ENCODE assay signal across 7 cellular contexts in the genomic region with DNA sequence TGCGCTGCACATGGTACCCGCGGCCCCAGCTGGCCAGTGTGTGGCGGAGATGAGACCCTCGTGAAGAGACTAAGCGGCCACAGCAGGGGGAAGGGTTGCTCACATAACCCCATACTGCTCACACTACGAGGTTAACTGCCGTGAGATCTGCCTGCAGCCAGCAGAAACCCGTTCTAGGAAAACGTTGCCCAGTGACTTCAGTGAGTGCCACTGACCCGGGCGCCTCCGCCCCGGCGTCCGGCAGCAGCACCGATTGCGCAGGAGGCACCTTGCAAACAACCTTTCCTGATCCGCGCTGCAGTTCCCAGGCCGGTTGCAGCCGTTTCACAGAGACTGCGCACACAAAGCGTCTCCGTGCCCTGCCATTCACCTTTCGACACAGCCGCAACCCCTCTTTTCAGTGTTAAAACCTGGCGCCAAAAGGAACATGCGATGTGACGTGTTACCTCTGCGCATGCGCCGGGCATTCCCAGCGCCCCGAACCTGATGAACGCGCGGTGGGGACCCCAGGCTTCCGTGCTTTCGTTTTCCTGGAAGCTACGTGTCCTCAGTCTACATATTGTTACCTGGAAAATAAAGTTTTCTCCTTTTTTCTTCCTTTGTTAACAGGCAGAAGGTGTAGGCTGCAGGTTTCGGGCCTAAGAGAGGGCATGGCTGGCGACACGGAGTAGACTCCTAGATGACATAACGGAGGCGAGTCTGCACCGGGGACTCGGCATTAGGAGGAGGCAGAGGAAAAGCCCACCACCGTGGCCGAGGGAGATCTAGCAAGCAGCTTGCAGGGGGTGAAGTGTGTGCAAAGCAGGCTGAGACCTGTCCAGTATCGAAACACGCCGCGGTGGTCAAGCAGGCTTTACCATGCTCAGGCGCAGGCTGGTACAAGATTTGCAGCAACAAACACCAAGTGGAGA. TPM values are rescaled to one million over a fixed set of nuclear protein-coding genes. Genes with fewer than 3 reads are reported as not detected.
DNase-seq lines count a peak whose midpoint lies in the region; ATAC-seq lines count a peak whose summit lies in the region.

No MANE protein-coding gene starts in this region.

- ATAC-seq in GM18861 (IDR thresholded peaks at IDR 0.05; ENCODE audit: unreplicated experiment): peak; percentile 51
- peak; percentile 73 for ATAC-seq in HG03097 (IDR thresholded peaks at IDR 0.05; ENCODE audit: low FRiP score, unreplicated experiment)

- DNase-seq in NCI-H446 treated with DMSO at 0.1 percent for 48 hours (lab: John Stamatoyannopoulos, UW) (peak; percentile 21), ecto neural progenitor cell (ENCODE audit: low spot score) (peak; percentile 86), lung microvascular endothelial cell (ENCODE audit: low read depth in 2 of 2) (peak; percentile 50 to 70)
- peak; percentile 64 to 72 for DNase-seq in activated CD4-positive, alpha-beta T cell treated with anti-CD3 and anti-CD28 coated beads, Interleukin-2, amount 50 U/mL, for 4 hours
- DNase-seq in stimulated activated CD8-positive, alpha-beta memory T cell treated with anti-CD3 and anti-CD28 coated beads, Interleukin-12 subunit alpha, Interleukin-12 subunit beta, amount 100 ng/mL, for 24 hours (ENCODE audit: extremely low read depth): peak; percentile 40

RNA-seq across cellular contexts. Expression of gene VPS26C, which starts 8.9 kb away (rescaled TPM):
- 61.0 and 79.8 TPM in 2 replicates for total RNA-seq in lung microvascular endothelial cell

Comparison
In these comparisons a context has a peak if more than half of its experiments do, and no peak if none do; other contexts are left out.
1. Peak in every context shown above with its lines: DNase-seq and ATAC-seq.
2. DNase-seq: peak in every context shown above with its lines; median percentile 86 in ecto neural progenitor cell; 68 in activated CD4-positive, alpha-beta T cell treated with anti-CD3 and anti-CD28 coated beads, Interleukin-2, amount 50 U/mL, for 4 hours; 60 in lung microvascular endothelial cell; 40 in stimulated activated CD8-positive, alpha-beta memory T cell treated with anti-CD3 and anti-CD28 coated beads, Interleukin-12 subunit alpha, Interleukin-12 subunit beta, amount 100 ng/mL, for 24 hours; 21 in NCI-H446 treated with DMSO at 0.1 percent for 48 hours.